19 cellular contexts compared by ENCODE assay signal in genomic region chr13:94534171-94534570, GRCh38. TPM values are rescaled to one million over a fixed set of nuclear protein-coding genes. Genes with fewer than 3 reads are reported as not detected.
"Had no signal": no experiment of that assay in that cellular context is flagged by ENCODE, and none has a peak within 500 bp of the region (broad histone marks: within the 10 kb centered on the region; RNA-seq: fewer than 3 reads in every experiment).

No MANE protein-coding gene starts in this region.

- H3K27ac ChIP-seq: adrenal gland, neutrophil, parathyroid adenoma, thyroid gland had no signal

- ATAC-seq: activated CD8-positive, alpha-beta memory T cell treated with anti-CD3 and anti-CD28 coated beads, Interleukin-2, amount 10 ng/mL, durations not matched to agents 7 days and 5 days; left ventricle myocardium superior; natural killer cell; stimulated activated naive B cell treated with anti-CD40 and anti-IgM and Interleukin-4, amounts not matched to agents 10 μg/mL and 1 μg/mL and 100 μg/mL, for 72 hours had no signal

- H3K4me1 ChIP-seq: adrenal gland, parathyroid adenoma, thyroid gland had no signal

- H3K79me2 ChIP-seq: parathyroid adenoma had no signal

- H3K9ac ChIP-seq: parathyroid adenoma had no signal

- H3K4me3 ChIP-seq: adrenal gland, thyroid gland had no signal

- H3K9me3 ChIP-seq: adrenal gland, neutrophil, thyroid gland had no signal

- DNase-seq: activated CD4-positive, alpha-beta memory T cell treated with anti-CD3 and anti-CD28 coated beads for 36 hours; activated CD8-positive, alpha-beta memory T cell treated with anti-CD3 and anti-CD28 coated beads, Interleukin-2, amount 10 ng/mL, durations not matched to agents 7 days and 5 days; activated naive CD4-positive, alpha-beta T cell treated with anti-CD3 and anti-CD28 coated beads, Interleukin-2, amount 10 ng/mL, durations not matched to agents 7 days and 5 days; activated T-cell treated with anti-CD3 and anti-CD28 coated beads, Interleukin-2, amount 50 U/mL, for 1 hour; adrenal gland; dermis blood vessel endothelial cell; hippocampal formation; kidney; left ventricle myocardium superior; mesenchymal stem cell; natural killer cell; stimulated activated CD4-positive, alpha-beta T cell treated with anti-CD3 and anti-CD28 coated beads, Interleukin-4, amount 100 ng/mL, for 1 hour; stimulated activated naive B cell treated with anti-CD40 and anti-IgM and Interleukin-4, amounts not matched to agents 10 μg/mL and 1 μg/mL and 100 μg/mL, for 72 hours; thyroid gland had no signal

- H2AFZ ChIP-seq: parathyroid adenoma had no signal

- H3K27me3 ChIP-seq: adrenal gland, thyroid gland had no signal

- FAIRE-seq: kidney, urothelium cell line had no signal

- H3K36me3 ChIP-seq: adrenal gland, neutrophil, thyroid gland had no signal

RNA-seq across cellular contexts. Expression of gene DCT, which starts 54.7 kb away (rescaled TPM):
- total RNA-seq: activated T-helper 2 cell treated with anti-CD3 and anti-CD28 coated beads, Interferon-gamma antibody, Interleukin-2, Interleukin-4, amounts not matched to agents 10 μg/mL and 5 μg/mL and 100 μg/mL, durations not matched to agents 14 hours and 24 hours and 36 hours; dermis blood vessel endothelial cell; fibroblast of villous mesenchyme had no signal
